ENCODE assay signal across 11 cellular contexts in the genomic region with DNA sequence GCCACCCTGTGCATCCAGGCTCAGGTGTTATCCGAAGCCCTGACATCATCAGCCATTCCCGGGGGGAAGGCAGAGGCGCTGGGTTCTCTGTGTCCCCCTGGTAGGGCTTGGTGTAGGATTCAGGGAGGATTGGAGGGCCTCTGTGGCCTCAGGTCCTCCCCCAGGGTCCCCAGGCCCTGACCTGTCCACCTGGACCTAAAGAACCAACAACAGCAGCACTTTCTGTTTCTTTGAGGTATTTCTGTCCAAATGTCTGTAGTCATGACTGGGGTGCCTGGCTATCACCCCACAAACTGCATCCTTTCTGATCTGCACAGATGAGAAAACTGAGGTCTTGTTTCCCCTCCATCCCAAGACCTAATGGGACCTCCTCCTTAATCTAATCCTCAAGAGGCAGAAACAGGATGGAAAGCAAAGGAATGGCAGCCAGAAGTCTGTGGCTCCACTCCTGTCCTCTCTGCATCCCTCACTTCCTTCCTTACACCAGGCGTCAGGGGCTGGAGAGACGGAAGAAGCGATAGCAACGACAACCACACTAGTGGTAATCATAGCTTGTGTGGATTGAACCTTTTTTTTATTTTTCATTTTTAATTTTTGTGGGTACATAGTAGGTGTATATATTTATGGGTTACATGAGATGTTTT. TPM values are rescaled to one million over a fixed set of nuclear protein-coding genes. Genes with fewer than 3 reads are reported as not detected.
DNase-seq lines count a peak whose midpoint lies in the region; ATAC-seq and TF ChIP-seq lines count a peak whose summit lies in the region.
"Had no signal": no experiment of that assay in that cellular context is flagged by ENCODE, and none has a peak within 500 bp of the region (broad histone marks: within the 10 kb centered on the region; RNA-seq: fewer than 3 reads in every experiment).

No MANE protein-coding gene starts in this region.

- H3K4me1 Mint-ChIP-seq in activated naive CD8-positive, alpha-beta T cell treated with anti-CD3 and anti-CD28 coated beads for 36 hours, result peaks cover 87% of the 10 kb centered on the region

- TF ChIP-seq CTCF in lung (IDR thresholded peaks at IDR 0.05; ENCODE audit: control extremely low read depth, extremely low read depth), result no peak
- TF ChIP-seq CTCF in upper lobe of right lung (IDR thresholded peaks at IDR 0.05), result no peak

- H3K36me3 Mint-ChIP-seq in activated naive CD8-positive, alpha-beta T cell treated with anti-CD3 and anti-CD28 coated beads for 36 hours, result peaks cover 52% of the 10 kb centered on the region

- H3K4me3 ChIP-seq in lung (no peak overlapping the region), upper lobe of right lung (no peak overlapping the region), SJCRH30 (no peak overlapping the region)

- H3K27ac Mint-ChIP-seq in activated naive CD8-positive, alpha-beta T cell treated with anti-CD3 and anti-CD28 coated beads for 36 hours, result peak overlapping the region; percentile 89

- H3K36me3 ChIP-seq in lung (ENCODE audit: control insufficient read depth in 2 of 2, insufficient read depth in 2 of 2, low read length in 2 of 2) (no peaks in the 10 kb centered on the region), upper lobe of right lung (peaks cover 8% of the 10 kb centered on the region), SJCRH30 (no peaks in the 10 kb centered on the region)

- H3K9me3 Mint-ChIP-seq in activated naive CD8-positive, alpha-beta T cell treated with anti-CD3 and anti-CD28 coated beads for 36 hours, result peaks cover 6% of the 10 kb centered on the region

- H3K27ac ChIP-seq in lung (ENCODE audit: low read depth in 1 of 2, low read length in 1 of 2) (peak overlapping the region; percentile 68 to 94), upper lobe of right lung (peak overlapping the region; percentile 58), SJCRH30 (no peak overlapping the region)

- WGBS in lung, 2 donors, result 63 to 68% methylated on average over 7 of the region's 7 CpGs

- no peak for ATAC-seq in Right ventricle myocardium inferior
- no peak for ATAC-seq in lung (ENCODE audit: insufficient read depth, low FRiP score)
- ATAC-seq in upper lobe of right lung, result no peak

- peaks cover 8 to 16% of the 10 kb centered on the region in 2 donors for H3K4me1 ChIP-seq in lung (ENCODE audit: control insufficient read depth in 2 of 2, insufficient read depth in 2 of 2, low read length in 2 of 2)
- peaks cover 22% of the 10 kb centered on the region for H3K4me1 ChIP-seq in upper lobe of right lung
- peaks cover 4% of the 10 kb centered on the region; the same call in 1 of the 2 replicates for H3K4me1 ChIP-seq in SJCRH30

- H3K4me3 Mint-ChIP-seq in activated naive CD8-positive, alpha-beta T cell treated with anti-CD3 and anti-CD28 coated beads for 36 hours, result no peak overlapping the region

- intact Hi-C loops in cardiac septum (cut with DNase I), result no loop called here
- intact Hi-C loops in Right ventricle myocardium inferior (cut with DNase I), result no loop called here
- intact Hi-C loops in upper lobe of right lung (cut with DNase I), result no loop called here

- H3K27me3 Mint-ChIP-seq in activated naive CD8-positive, alpha-beta T cell treated with anti-CD3 and anti-CD28 coated beads for 36 hours, result no peaks in the 10 kb centered on the region

- H3K9me3 ChIP-seq in lung (ENCODE audit: control insufficient read depth in 2 of 2, insufficient read depth in 1 of 2, low read length in 1 of 2), result no peaks in the 10 kb centered on the region
- no peaks in the 10 kb centered on the region for H3K9me3 ChIP-seq in upper lobe of right lung
- no peaks in the 10 kb centered on the region for H3K9me3 ChIP-seq in SJCRH30 (replicated peaks)

- H3K27me3 ChIP-seq in lung (ENCODE audit: control insufficient read depth, insufficient read depth) (no peaks in the 10 kb centered on the region), upper lobe of right lung (no peaks in the 10 kb centered on the region), SJCRH30 (0 out of 2 replicates have a peak, but pooled peaks cover 5% of the 10 kb centered on the region)

- DNase-seq in cardiac septum (ENCODE audit: low spot score), result peak; percentile 27
- no peak for DNase-seq in Right ventricle myocardium inferior (ENCODE audit: missing footprints)
- no peak for DNase-seq in activated naive CD8-positive, alpha-beta T cell treated with anti-CD3 and anti-CD28 coated beads for 36 hours
- DNase-seq in lung (ENCODE audit: low spot score), result no peak
- DNase-seq in upper lobe of right lung, result no peak
- DNase-seq in NCI-H446 treated with DMSO at 0.1 percent for 48 hours (lab: John Stamatoyannopoulos, UW), result no peak
- DNase-seq in SJCRH30, result no peak
- DNase-seq in hepatic stellate cell (ENCODE audit: low spot score), result no peak
- DNase-seq: activated CD4-positive, alpha-beta T cell treated with anti-CD3 and anti-CD28 coated beads for 1 hour; foreskin melanocyte; NCI-H2081 had no signal

RNA-seq across cellular contexts. Expression of a gene that starts 11.8 kb away (rescaled TPM):
- 12.7 TPM for total RNA-seq in cardiac septum
- 8.6 TPM for total RNA-seq in Right ventricle myocardium inferior
- 100 to 1,000 TPM; 142 to 151 TPM for total RNA-seq in activated naive CD8-positive, alpha-beta T cell treated with anti-CD3 and anti-CD28 coated beads for 36 hours
- 10 to 100 TPM; 24.3 to 46.4 TPM for total RNA-seq in lung
- polyA plus RNA-seq in lung, result 10 to 100 TPM; 23.9 to 37.9 TPM
- 44.9 TPM for total RNA-seq in upper lobe of right lung
- total RNA-seq in SJCRH30 (2014; rRNA removed; shearing (Covaris generic)), result 1.5 and 2.9 TPM in 2 replicates

RNA-seq across cellular contexts. Expression of a gene that starts 39.4 kb away (rescaled TPM):
- total RNA-seq in cardiac septum (not detected), Right ventricle myocardium inferior (0.32 TPM), lung (1 to 10 TPM in 1 of 2 donors, under 1 TPM in 1; 0.71 to 8.4 TPM), upper lobe of right lung (1.9 TPM)
- under 1 TPM in 1 of 2 experiments, not detected in 1; 0.12 TPM for total RNA-seq in activated naive CD8-positive, alpha-beta T cell treated with anti-CD3 and anti-CD28 coated beads for 36 hours
- polyA plus RNA-seq in lung, result under 1 TPM; 0.72 to 0.94 TPM
- 0.14 TPM in 1 of 2 replicates, not detected in the other for total RNA-seq in SJCRH30 (2014; rRNA removed; shearing (Covaris generic))
